8 cellular contexts compared by ENCODE assay signal in genomic region chr21:45643021-45643980, GRCh38. TPM values are rescaled to one million over a fixed set of nuclear protein-coding genes. Genes with fewer than 3 reads are reported as not detected.
A peak's percentile ranks its signal among the peaks of the same experiment; 100 is the strongest.
DNase-seq lines count a peak whose midpoint lies in the region; ATAC-seq, FAIRE-seq and TF ChIP-seq lines count a peak whose summit lies in the region.

Gene PCBP3 (plus strand): TSS chr21:45643725. CDS start chr21:45850086, 206,361 bp downstream.

- H3K27me3 ChIP-seq in esophagus squamous epithelium, result peaks cover 0 to 91% (median 7%) of the 10 kb centered on the region in 4 donors

- H3K36me3 ChIP-seq in OCI-LY7 (ENCODE audit: insufficient read depth, low read length), result no peaks in the 10 kb centered on the region
- no peaks in the 10 kb centered on the region for H3K36me3 ChIP-seq in esophagus squamous epithelium

- no peaks in the 10 kb centered on the region for H3K9me3 ChIP-seq in OCI-LY7 (ENCODE audit: low read length)
- H3K9me3 ChIP-seq in esophagus squamous epithelium, result no peaks in the 10 kb centered on the region

- FAIRE-seq in HTR-8/SVneo (lab: Jason Lieb, UNC), result peak; percentile 89

- H3K4me1 Mint-ChIP-seq in activated T-cell treated with anti-CD3 and anti-CD28 coated beads, Interleukin-2, amount 50 U/mL, for 24 hours (ENCODE audit: low read depth), result peaks cover 46% of the 10 kb centered on the region
- H3K4me1 Mint-ChIP-seq in naive B cell, result peaks cover 13 to 46% (median 14%) of the 10 kb centered on the region in 3 donors

- peak in 2 of 4 donors; percentile 43 to 64 for TF ChIP-seq POLR2A in esophagus squamous epithelium (IDR thresholded peaks at IDR 0.05)

- BruUV-seq in OCI-LY7 (replicated peaks; lab: Mats Ljungman, UMichigan), result no TSS peak

- no peak within 1 kb of the TSS for H2AFZ ChIP-seq in OCI-LY7 (ENCODE audit: low read length)

- DNase-seq in C1 segment of cervical spinal cord (lab: John Stamatoyannopoulos, UW), result peak; percentile 69 to 100 (median 95)
- peak; percentile 90 for DNase-seq in HTR-8/SVneo (ENCODE audit: insufficient read length, low spot score)
- DNase-seq in OCI-LY7 (ENCODE audit: low spot score), result peak; percentile 98
- peak; percentile 97 for DNase-seq in activated T-cell treated with anti-CD3 and anti-CD28 coated beads, Interleukin-2, amount 50 U/mL, for 24 hours
- peak; percentile 90 for DNase-seq in esophagus squamous epithelium (lab: John Stamatoyannopoulos, UW)
- peak; percentile 73 for DNase-seq in naive B cell
- DNase-seq in stimulated activated CD8-positive, alpha-beta memory T cell treated with anti-CD3 and anti-CD28 coated beads, Interleukin-7, amount 100 ng/mL, for 1 hour (ENCODE audit: low read depth in 2 of 2), result peak; percentile 61 to 84

- H3K4me3 ChIP-seq in OCI-LY7 (ENCODE audit: low read depth, low read length, poor library complexity, severe bottlenecking), result peak within 1 kb of the TSS; percentile 45
- peak within 1 kb of the TSS; percentile 29 to 76 (median 46) for H3K4me3 ChIP-seq in esophagus squamous epithelium

- ATAC-seq in GM19438 (IDR thresholded peaks at IDR 0.05; ENCODE audit: low read depth, unreplicated experiment) (peak; percentile 65), naive B cell (ENCODE audit: low read depth in 2 of 2) (peak; percentile 76 to 77)

- CTCF ChIA-PET in OCI-LY7 (lab: Charles Lee; ENCODE audit: unreplicated experiment), result no interaction called here

- H3K27ac Mint-ChIP-seq in activated T-cell treated with anti-CD3 and anti-CD28 coated beads, Interleukin-2, amount 50 U/mL, for 24 hours, result peak within 1 kb of the TSS; percentile 59
- peak within 1 kb of the TSS in 3 of 6 donors; percentile 42 to 94 (median 50) for H3K27ac Mint-ChIP-seq in naive B cell

- no peaks in the 10 kb centered on the region for H3K36me3 Mint-ChIP-seq in activated T-cell treated with anti-CD3 and anti-CD28 coated beads, Interleukin-2, amount 50 U/mL, for 24 hours (ENCODE audit: low read depth)
- peaks cover 0 to 11% of the 10 kb centered on the region in 2 donors for H3K36me3 Mint-ChIP-seq in naive B cell

- intact Hi-C loops in OCI-LY7 (cut with micrococcal nuclease; ENCODE audit: unreplicated experiment) (loop anchor here (2.0 to 5.0 kb wide), 4 partner anchors 52 to 1306 kb away; partner anchors contain the start of gene CFAP410), esophagus squamous epithelium (cut with DNase I) (no loop called here)

- POLR2A ChIA-PET in OCI-LY7 (lab: Charles Lee), result no interaction called here

- peaks cover 7% of the 10 kb centered on the region for H3K9me3 Mint-ChIP-seq in activated T-cell treated with anti-CD3 and anti-CD28 coated beads, Interleukin-2, amount 50 U/mL, for 24 hours
- peaks cover 0 to 12% (median 5%) of the 10 kb centered on the region in 7 donors for H3K9me3 Mint-ChIP-seq in naive B cell

- H3K4me1 ChIP-seq in OCI-LY7 (ENCODE audit: insufficient read depth, low read length, poor library complexity, severe bottlenecking), result peaks cover 35% of the 10 kb centered on the region
- peaks cover 0 to 45% (median 21%) of the 10 kb centered on the region in 3 donors for H3K4me1 ChIP-seq in esophagus squamous epithelium

- H3K4me2 ChIP-seq in OCI-LY7 (ENCODE audit: low read length), result peak within 1 kb of the TSS; percentile 43; the same call in 1 of the 2 replicates

- no peaks in the 10 kb centered on the region for H4K20me1 ChIP-seq in OCI-LY7 (ENCODE audit: insufficient read depth, low read length)

- no peaks in the 10 kb centered on the region for H3K79me2 ChIP-seq in OCI-LY7 (ENCODE audit: insufficient read depth, low read depth, low read length)

- no peak for TF ChIP-seq CTCF in OCI-LY7 (conservative IDR thresholded peaks at IDR 0.05; ENCODE audit: low read length)
- TF ChIP-seq CTCF in esophagus squamous epithelium (IDR thresholded peaks at IDR 0.05), result no peak

- peaks cover 31% of the 10 kb centered on the region for H3K27me3 Mint-ChIP-seq in activated T-cell treated with anti-CD3 and anti-CD28 coated beads, Interleukin-2, amount 50 U/mL, for 24 hours
- peaks cover 27 to 58% (median 27%) of the 10 kb centered on the region in 3 donors for H3K27me3 Mint-ChIP-seq in naive B cell

- WGBS in esophagus squamous epithelium, 2 donors, result no CpG with 5 or more reads among the region's 120 CpGs

- peak within 1 kb of the TSS; percentile 76 for H3K4me3 Mint-ChIP-seq in activated T-cell treated with anti-CD3 and anti-CD28 coated beads, Interleukin-2, amount 50 U/mL, for 24 hours
- H3K4me3 Mint-ChIP-seq in naive B cell, result peak within 1 kb of the TSS; percentile 61 to 86 (median 78)

- no peak within 1 kb of the TSS for H3K27ac ChIP-seq in OCI-LY7 (ENCODE audit: low read depth, low read length, poor library complexity, severe bottlenecking)
- H3K27ac ChIP-seq in esophagus squamous epithelium, result peak within 1 kb of the TSS in 3 of 4 donors; percentile 58 to 85 (median 80)

- no peaks in the 10 kb centered on the region for H3K9me2 ChIP-seq in OCI-LY7 (ENCODE audit: insufficient read depth, low read length)

RNA-seq across cellular contexts. Expression of gene PCBP3, which starts in this region (rescaled TPM):
- total RNA-seq in OCI-LY7 (2014; rRNA removed; shearing (Covaris generic)), result 0.39 TPM in 1 of 2 replicates, not detected in the other
- 0.61 and 1.0 TPM in 2 replicates for total RNA-seq in OCI-LY7 (2022)
- 1 to 10 TPM in 2 of 4 donors, under 1 TPM in 1, not detected in 1; 0.47 to 5.3 (median 1.0) TPM for total RNA-seq in esophagus squamous epithelium
- 1 to 10 TPM in 2 of 6 donors, under 1 TPM in 2, not detected in 2; 0.60 to 1.5 (median 0.93) TPM for polyA plus RNA-seq in naive B cell (ENCODE audit: low read depth in 6 of 6)
